In the genomic region with DNA sequence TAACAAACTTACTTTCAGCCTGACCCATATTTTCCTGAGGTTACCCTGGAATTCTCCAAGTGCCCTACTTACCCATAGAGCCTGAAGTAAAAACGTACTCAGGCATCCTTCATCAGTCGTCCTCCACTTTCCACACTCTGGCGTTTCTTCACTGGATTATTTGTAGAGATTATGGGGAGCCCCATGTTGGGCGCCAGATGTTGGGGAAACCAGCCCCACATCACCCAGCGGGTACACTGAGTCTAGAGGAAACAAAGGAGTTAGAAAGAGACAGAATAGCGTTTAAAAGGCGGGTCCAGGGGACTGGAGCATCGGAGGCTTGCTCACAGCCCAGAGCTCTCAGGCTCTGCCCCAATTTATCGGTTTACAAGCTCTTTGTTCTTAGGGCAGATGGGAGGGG, we compare ENCODE assay signal across 23 cellular contexts. TPM values are rescaled to one million over a fixed set of nuclear protein-coding genes. Genes with fewer than 3 reads are reported as not detected.
DNase-seq lines count a peak whose midpoint lies in the region; ATAC-seq, FAIRE-seq and TF ChIP-seq lines count a peak whose summit lies in the region.
"Had no signal": no experiment of that assay in that cellular context is flagged by ENCODE, and none has a peak within 500 bp of the region (broad histone marks: within the 10 kb centered on the region; RNA-seq: fewer than 3 reads in every experiment).

No MANE protein-coding gene starts in this region.

- no peak overlapping the region for H3K9ac ChIP-seq in GM12878 (ENCODE audit: control insufficient read depth, insufficient read depth, low read length)

- H3K27me3 ChIP-seq in GM23338 (ENCODE audit: insufficient read depth) (no peaks in the 10 kb centered on the region), GM12878 (replicated peaks in 1 of 2; ENCODE audit: control insufficient read depth in 2 of 2, insufficient read depth in 2 of 2, low read length in 1 of 2) (no peaks in the 10 kb centered on the region), gastrocnemius medialis (no peaks in the 10 kb centered on the region)
- no peaks in the 10 kb centered on the region for H3K27me3 ChIP-seq in effector memory CD4-positive, alpha-beta T cell (replicated peaks; ENCODE audit: control insufficient read depth, insufficient read depth, low read length, poor library complexity, severe bottlenecking)
- H3K27me3 ChIP-seq: MG63 had no signal

- ATAC-seq in GM23338 (no peak), GM12878 (no peak), gastrocnemius medialis (no peak)

- no peaks in the 10 kb centered on the region for H3K36me3 ChIP-seq in GM23338 (ENCODE audit: insufficient read depth)
- no peaks in the 10 kb centered on the region for H3K36me3 ChIP-seq in GM12878 (ENCODE audit: control insufficient read depth in 2 of 2, insufficient read depth in 2 of 2, low read length in 1 of 2)
- no peaks in the 10 kb centered on the region for H3K36me3 ChIP-seq in gastrocnemius medialis
- H3K36me3 ChIP-seq in effector memory CD4-positive, alpha-beta T cell (ENCODE audit: control insufficient read depth, insufficient read depth, low read length): no peaks in the 10 kb centered on the region
- H3K36me3 ChIP-seq: HAP-1, MG63 had no signal

- no peak for TF ChIP-seq EP300 in GM12878 (IDR thresholded peaks at IDR 0.05; ENCODE audit: borderline replicate concordance in 1 of 2, control insufficient read depth in 1 of 2, low read depth in 2 of 2, low read length in 2 of 2)

- H3K4me1 Mint-ChIP-seq in GM23338: no peaks in the 10 kb centered on the region
- H3K4me1 Mint-ChIP-seq: activated naive CD8-positive, alpha-beta T cell treated with anti-CD3 and anti-CD28 coated beads, Interleukin-2, amount 10 ng/mL, durations not matched to agents 7 days and 5 days; memory B cell; neural crest cell had no signal

- no peak for FAIRE-seq in GM12878 (lab: Jason Lieb, UNC)
- FAIRE-seq: endometrium, GM18507, HTR-8/SVneo had no signal

- peaks cover 86% of the 10 kb centered on the region for H3K9me3 Mint-ChIP-seq in GM23338

- 25% methylated on average over 9 of the region's 9 CpGs for WGBS in GM12878 (ENCODE audit: insufficient coverage, insufficient replicate concordance, low lambda C conversion rate, missing lambda C conversion rate)

- H3K9me2 ChIP-seq in GM23338 (ENCODE audit: insufficient read depth): no peaks in the 10 kb centered on the region

- in situ Hi-C loops in GM12878 (cut with MboI) (no loop called here), gastrocnemius medialis (cut with MboI; ENCODE audit: low sequenced_read_pairs in 4 of 4) (no loop called here)

- TF ChIP-seq CTCF in GM23338 (conservative IDR thresholded peaks at IDR 0.05; ENCODE audit: low read depth in 2 of 2) (no peak), GM12878 (IDR thresholded peaks at IDR 0.05 in 2 of 3, conservative IDR thresholded peaks at IDR 0.05 in 1 of 3; ENCODE audit: control insufficient read depth in 2 of 3, extremely low read depth in 1 of 3, insufficient read depth in 1 of 3, low read depth in 3 of 3, low read length in 3 of 3) (no peak), gastrocnemius medialis (IDR thresholded peaks at IDR 0.05 in 4 of 5, conservative IDR thresholded peaks at IDR 0.05 in 1 of 5) (no peak)

- no peaks in the 10 kb centered on the region for H3K4me1 ChIP-seq in GM23338 (ENCODE audit: insufficient read depth)
- no peaks in the 10 kb centered on the region for H3K4me1 ChIP-seq in GM12878 (ENCODE audit: control insufficient read depth, insufficient read depth, low read length)
- H3K4me1 ChIP-seq in gastrocnemius medialis: no peaks in the 10 kb centered on the region
- no peaks in the 10 kb centered on the region for H3K4me1 ChIP-seq in effector memory CD4-positive, alpha-beta T cell (ENCODE audit: control insufficient read depth, insufficient read depth, low read length, poor library complexity, severe bottlenecking)
- H3K4me1 ChIP-seq: HAP-1 had no signal

- SMC1A ChIA-PET in GM12878 (lab: Charles Lee; ENCODE audit: uncharacterized antibody, unreplicated experiment): no interaction called here

- H3K9me3 ChIP-seq in GM12878 (replicated peaks; ENCODE audit: control insufficient read depth, insufficient read depth, low read length) (peaks cover 10% of the 10 kb centered on the region; the same call in 1 of the 3 replicates), gastrocnemius medialis (peaks cover 0 to 22% (median 9%) of the 10 kb centered on the region in 3 donors)
- H3K9me3 ChIP-seq in effector memory CD4-positive, alpha-beta T cell (ENCODE audit: control insufficient read depth, low read length): peaks cover 27% of the 10 kb centered on the region

- TF ChIP-seq POLR2A in GM12878 (IDR thresholded peaks at IDR 0.05; ENCODE audit: low read depth, low read length): no peak
- TF ChIP-seq POLR2A in gastrocnemius medialis (IDR thresholded peaks at IDR 0.05): no peak

- H3K27me3 Mint-ChIP-seq in GM23338 (ENCODE audit: insufficient read depth, low read depth, poor library complexity): no peaks in the 10 kb centered on the region
- H3K27me3 Mint-ChIP-seq: activated naive CD8-positive, alpha-beta T cell treated with anti-CD3 and anti-CD28 coated beads, Interleukin-2, amount 10 ng/mL, durations not matched to agents 7 days and 5 days had no signal

- H3K4me2 ChIP-seq in GM23338 (no peak overlapping the region), GM12878 (ENCODE audit: control insufficient read depth, insufficient read depth) (no peak overlapping the region)

- no peak overlapping the region for H3K27ac Mint-ChIP-seq in GM23338
- H3K27ac Mint-ChIP-seq: activated naive CD8-positive, alpha-beta T cell treated with anti-CD3 and anti-CD28 coated beads, Interleukin-2, amount 10 ng/mL, durations not matched to agents 7 days and 5 days; activated T-cell treated with anti-CD3 and anti-CD28 coated beads, Interleukin-2, amount 50 U/mL, for 24 hours; memory B cell had no signal

- RAD21 ChIA-PET in GM12878 (lab: Charles Lee; ENCODE audit: unreplicated experiment): no interaction called here

- DNase-seq in COLO668 (lab: John Stamatoyannopoulos, UW; ENCODE audit: unreplicated experiment) (peak; percentile 7), GM23338 (ENCODE audit: low spot score) (peak; percentile 32), GM12878 (ENCODE audit: low read depth, low spot score) (no peak), iris pigment epithelial cell (ENCODE audit: low read depth) (peak; percentile 4), gastrocnemius medialis (no peak), NCI-H1092 (lab: John Stamatoyannopoulos, UW) (no peak)
- no peak for DNase-seq in activated effector memory CD4-positive, alpha-beta T cell treated with anti-CD3 and anti-CD28 coated beads, Interleukin-2, amount 50 U/mL, for 16 hours
- no peak for DNase-seq in effector memory CD4-positive, alpha-beta T cell
- DNase-seq: activated CD4-positive, CD25-positive, alpha-beta regulatory T cell treated with anti-CD3 and anti-CD28 coated beads, Interleukin-2, amount 50 U/mL, for 72 hours; activated naive CD8-positive, alpha-beta T cell treated with anti-CD3 and anti-CD28 coated beads, Interleukin-2, amount 10 ng/mL, durations not matched to agents 7 days and 5 days; activated T-cell treated with anti-CD3 and anti-CD28 coated beads, Interleukin-2, amount 50 U/mL, for 24 hours; central memory CD4-positive, alpha-beta T cell; MG63; NCI-H187 treated with DMSO at 0.1 percent for 48 hours; NCI-H510A treated with DMSO at 0.1 percent for 48 hours; stimulated activated CD4-positive, alpha-beta T cell treated with anti-CD3 and anti-CD28 coated beads, Interleukin-2, amount 100 ng/mL, for 48 hours had no signal

- CTCF ChIA-PET in GM12878 (lab: Yijun Ruan, JAX): no interaction called here

- H3F3A ChIP-seq in GM23338 (replicated peaks; ENCODE audit: low read depth): no peaks in the 10 kb centered on the region

- H2AFZ ChIP-seq in GM23338 (no peak overlapping the region), GM12878 (ENCODE audit: control insufficient read depth, low read depth, low read length) (no peak overlapping the region)

- no peak for TF ChIP-seq RAD21 in GM12878 (IDR thresholded peaks at IDR 0.05; ENCODE audit: insufficient read depth, low read depth, low read length)

- intact Hi-C loops in GM12878 (cut with micrococcal nuclease; ENCODE audit: unreplicated experiment) (no loop called here), gastrocnemius medialis (cut with DNase I; ENCODE audit: low total_unique reads) (no loop called here)

- H3K27ac ChIP-seq in GM23338 (ENCODE audit: low read depth) (no peak overlapping the region), GM12878 (ENCODE audit: control insufficient read depth, insufficient read depth) (no peak overlapping the region), gastrocnemius medialis (no peak overlapping the region)
- no peak overlapping the region for H3K27ac ChIP-seq in effector memory CD4-positive, alpha-beta T cell (ENCODE audit: insufficient read depth, low read length, poor library complexity, severe bottlenecking)

- peaks cover 24% of the 10 kb centered on the region; the same call in 2 of the 3 replicates for H3K36me3 Mint-ChIP-seq in GM23338 (ENCODE audit: low read depth)

- no peak overlapping the region for H3K4me3 ChIP-seq in GM23338
- H3K4me3 ChIP-seq in GM12878: no peak overlapping the region
- H3K4me3 ChIP-seq in gastrocnemius medialis: no peak overlapping the region
- no peak overlapping the region for H3K4me3 ChIP-seq in effector memory CD4-positive, alpha-beta T cell (ENCODE audit: insufficient read depth, low read depth, low read length, poor library complexity, severe bottlenecking)
- H3K4me3 ChIP-seq: HAP-1, MG63 had no signal

- no TSS peak for BruUV-seq in GM12878 (replicated peaks; lab: Mats Ljungman, UMichigan)

- POLR2A ChIA-PET in GM12878 (lab: Charles Lee): no interaction called here

- no peaks in the 10 kb centered on the region for H3K79me2 ChIP-seq in GM23338 (replicated peaks; ENCODE audit: insufficient read depth)
- H3K79me2 ChIP-seq in GM12878 (ENCODE audit: control insufficient read depth, insufficient read depth, low read length): no peaks in the 10 kb centered on the region

- H4K20me1 ChIP-seq in GM23338 (replicated peaks; ENCODE audit: insufficient read depth) (no peaks in the 10 kb centered on the region), GM12878 (ENCODE audit: control insufficient read depth, insufficient read depth) (no peaks in the 10 kb centered on the region)

- no peak overlapping the region for H3K4me3 Mint-ChIP-seq in GM23338
- H3K4me3 Mint-ChIP-seq: activated naive CD8-positive, alpha-beta T cell treated with anti-CD3 and anti-CD28 coated beads, Interleukin-2, amount 10 ng/mL, durations not matched to agents 7 days and 5 days; activated T-cell treated with anti-CD3 and anti-CD28 coated beads, Interleukin-2, amount 50 U/mL, for 24 hours; memory B cell; neural crest cell had no signal

RNA-seq across cellular contexts. Expression of a gene that starts 9.7 kb away (rescaled TPM):
- not detected in 2 replicates for total RNA-seq in GM23338 (2014; rRNA removed; shearing (Covaris generic))
- polyA plus RNA-seq in GM23338 (2016; fragmentation: Nextera tagmentation; extraction: Ambion mirVana) (0.14 and 0.18 TPM in 2 replicates), GM12878 (2011; rRNA removed) (0.03 TPM in 1 of 2 replicates, not detected in the other), GM12878 (2014; fragmentation: Illumina TruSeq; extraction: Trizol) (not detected in 2 replicates), GM12878 (2014; fragmentation: Nextera tagmentation; extraction: Ambion mirVana) (under 1 TPM; 0.02 to 0.11 TPM), GM12878 (2014; rRNA removed) (not detected in 2 replicates), GM12878 (2016; fragmentation: Nextera tagmentation; extraction: Ambion mirVana) (under 1 TPM; 0.18 to 0.21 TPM)
- total RNA-seq in GM12878 (2013; cell fraction: nucleolus; rRNA removed): not detected in 2 replicates
- total RNA-seq in GM12878 (2014; rRNA removed) (not detected in 2 replicates), GM12878 (2014; rRNA removed; fragmentation: Illumina TruSeq; extraction: Trizol) (not detected in 2 replicates), GM12878 (2021) (not detected in 2 replicates), gastrocnemius medialis (not detected)
- 0.13 TPM for polyA plus RNA-seq in GM12878 (2011; ENCODE audit: low read depth)
- polyA plus RNA-seq in GM12878 (2011; cell fraction: cytosol; rRNA removed): not detected in 2 replicates
- polyA plus RNA-seq in GM12878 (2011; cell fraction: nucleus; rRNA removed): not detected in 2 replicates
- polyA plus RNA-seq in GM12878 (2012): 0.06 TPM in 1 of 2 replicates, not detected in the other
- not detected in 2 replicates for polyA minus RNA-seq in GM12878 (2011; rRNA and poly(A)+ RNA removed)
- not detected in 2 replicates for polyA minus RNA-seq in GM12878 (2011; cell fraction: cytosol; rRNA and poly(A)+ RNA removed)
- polyA minus RNA-seq in GM12878 (2011; cell fraction: nucleus; rRNA and poly(A)+ RNA removed): not detected in 2 replicates
- total RNA-seq: activated naive CD8-positive, alpha-beta T cell treated with anti-CD3 and anti-CD28 coated beads, Interleukin-2, amount 10 ng/mL, durations not matched to agents 7 days and 5 days; neural crest cell; T-helper 2 cell treated with Interferon-gamma antibody and Interleukin-4, amounts not matched to agents 100 ng/mL and 5 ng/mL, for 36 hours had no signal

RNA-seq across cellular contexts. Expression of a gene that starts 54.5 kb away (rescaled TPM):
- 15.1 and 15.6 TPM in 2 replicates for total RNA-seq in GM23338 (2014; rRNA removed; shearing (Covaris generic))
- polyA plus RNA-seq in GM23338 (2016; fragmentation: Nextera tagmentation; extraction: Ambion mirVana) (5.8 and 6.6 TPM in 2 replicates), GM12878 (2011; rRNA removed) (3.9 and 5.7 TPM in 2 replicates), GM12878 (2014; fragmentation: Illumina TruSeq; extraction: Trizol) (0.17 and 1.0 TPM in 2 replicates), GM12878 (2014; fragmentation: Nextera tagmentation; extraction: Ambion mirVana) (under 1 TPM in 1 of 2 experiments, not detected in 1; 0.04 TPM), GM12878 (2014; rRNA removed) (1.2 and 1.3 TPM in 2 replicates), GM12878 (2016; fragmentation: Nextera tagmentation; extraction: Ambion mirVana) (under 1 TPM; 0.08 to 0.75 TPM)
- total RNA-seq in GM12878 (2013; cell fraction: nucleolus; rRNA removed): 23.9 and 24.1 TPM in 2 replicates
- total RNA-seq in GM12878 (2014; rRNA removed) (1.6 TPM in 2 replicates), GM12878 (2014; rRNA removed; fragmentation: Illumina TruSeq; extraction: Trizol) (0.58 and 1.7 TPM in 2 replicates), GM12878 (2021) (1.4 and 2.4 TPM in 2 replicates), gastrocnemius medialis (1 to 10 TPM in 3 of 4 donors, under 1 TPM in 1; 0.80 to 3.3 (median 1.7) TPM)
- polyA plus RNA-seq in GM12878 (2011; ENCODE audit: low read depth): 2.3 TPM
- 5.3 and 5.7 TPM in 2 replicates for polyA plus RNA-seq in GM12878 (2011; cell fraction: cytosol; rRNA removed)
- polyA plus RNA-seq in GM12878 (2011; cell fraction: nucleus; rRNA removed): 7.9 and 12.0 TPM in 2 replicates
- 8.5 and 8.6 TPM in 2 replicates for polyA plus RNA-seq in GM12878 (2012)
- polyA minus RNA-seq in GM12878 (2011; rRNA and poly(A)+ RNA removed): 3.4 and 10.1 TPM in 2 replicates
- polyA minus RNA-seq in GM12878 (2011; cell fraction: cytosol; rRNA and poly(A)+ RNA removed): 0.73 and 4.3 TPM in 2 replicates
- polyA minus RNA-seq in GM12878 (2011; cell fraction: nucleus; rRNA and poly(A)+ RNA removed): 6.2 and 7.7 TPM in 2 replicates

Comparison
In these comparisons a context has a peak if more than half of its experiments do, and no peak if none do; other contexts are left out.
1. DNase-seq: peak in COLO668 (single experiment), GM23338 (single experiment) and iris pigment epithelial cell (single experiment); none in GM12878 (single experiment), activated effector memory CD4-positive, alpha-beta T cell treated with anti-CD3 and anti-CD28 coated beads, Interleukin-2, amount 50 U/mL, for 16 hours (single experiment), gastrocnemius medialis (0 of 2), NCI-H1092 (single experiment) and effector memory CD4-positive, alpha-beta T cell (0 of 3).